1 cellular context compared by ENCODE assay signal in the genomic region with DNA sequence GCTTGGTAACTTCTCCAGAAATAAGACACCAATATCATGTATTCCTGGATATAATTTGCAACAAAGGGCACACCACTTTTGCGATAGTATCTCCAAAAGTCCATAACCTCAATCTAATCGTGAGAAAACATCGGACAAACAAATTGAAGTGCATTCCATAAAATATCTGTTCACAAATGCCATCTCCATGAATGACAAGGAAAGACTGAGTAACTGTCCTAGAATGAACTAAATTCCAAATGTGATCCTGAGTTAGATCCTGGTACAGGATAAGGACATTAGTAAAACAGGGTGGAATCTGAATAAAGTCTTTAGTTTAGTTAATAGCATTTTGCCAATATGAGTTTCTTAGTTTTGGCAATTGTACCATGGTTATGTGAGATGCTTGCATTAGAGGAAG.
TF ChIP-seq lines count a peak whose summit lies in the region.

No MANE protein-coding gene starts in this region.

TF ChIP-seq in SK-N-SH, 30 proteins besides CTCF, POLR2A, EP300 and RAD21 (continued from another document):
- TF ChIP-seq, protein P1, sequence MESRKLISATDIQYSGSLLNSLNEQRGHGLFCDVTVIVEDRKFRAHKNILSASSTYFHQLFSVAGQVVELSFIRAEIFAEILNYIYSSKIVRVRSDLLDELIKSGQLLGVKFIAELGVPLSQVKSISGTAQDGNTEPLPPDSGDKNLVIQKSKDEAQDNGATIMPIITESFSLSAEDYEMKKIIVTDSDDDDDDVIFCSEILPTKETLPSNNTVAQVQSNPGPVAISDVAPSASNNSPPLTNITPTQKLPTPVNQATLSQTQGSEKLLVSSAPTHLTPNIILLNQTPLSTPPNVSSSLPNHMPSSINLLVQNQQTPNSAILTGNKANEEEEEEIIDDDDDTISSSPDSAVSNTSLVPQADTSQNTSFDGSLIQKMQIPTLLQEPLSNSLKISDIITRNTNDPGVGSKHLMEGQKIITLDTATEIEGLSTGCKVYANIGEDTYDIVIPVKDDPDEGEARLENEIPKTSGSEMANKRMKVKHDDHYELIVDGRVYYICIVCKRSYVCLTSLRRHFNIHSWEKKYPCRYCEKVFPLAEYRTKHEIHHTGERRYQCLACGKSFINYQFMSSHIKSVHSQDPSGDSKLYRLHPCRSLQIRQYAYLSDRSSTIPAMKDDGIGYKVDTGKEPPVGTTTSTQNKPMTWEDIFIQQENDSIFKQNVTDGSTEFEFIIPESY (IDR thresholded peaks at IDR 0.05; ENCODE audit: borderline replicate concordance, low read depth) = peak; percentile 84
- TF ChIP-seq RCOR1 (IDR thresholded peaks at IDR 0.05; ENCODE audit: low read length) = no peak
- TF ChIP-seq ELF1 (IDR thresholded peaks at IDR 0.05) = no peak
- peak; percentile 98 for TF ChIP-seq JUND (IDR thresholded peaks at IDR 0.05)
- TF ChIP-seq, protein P2, sequence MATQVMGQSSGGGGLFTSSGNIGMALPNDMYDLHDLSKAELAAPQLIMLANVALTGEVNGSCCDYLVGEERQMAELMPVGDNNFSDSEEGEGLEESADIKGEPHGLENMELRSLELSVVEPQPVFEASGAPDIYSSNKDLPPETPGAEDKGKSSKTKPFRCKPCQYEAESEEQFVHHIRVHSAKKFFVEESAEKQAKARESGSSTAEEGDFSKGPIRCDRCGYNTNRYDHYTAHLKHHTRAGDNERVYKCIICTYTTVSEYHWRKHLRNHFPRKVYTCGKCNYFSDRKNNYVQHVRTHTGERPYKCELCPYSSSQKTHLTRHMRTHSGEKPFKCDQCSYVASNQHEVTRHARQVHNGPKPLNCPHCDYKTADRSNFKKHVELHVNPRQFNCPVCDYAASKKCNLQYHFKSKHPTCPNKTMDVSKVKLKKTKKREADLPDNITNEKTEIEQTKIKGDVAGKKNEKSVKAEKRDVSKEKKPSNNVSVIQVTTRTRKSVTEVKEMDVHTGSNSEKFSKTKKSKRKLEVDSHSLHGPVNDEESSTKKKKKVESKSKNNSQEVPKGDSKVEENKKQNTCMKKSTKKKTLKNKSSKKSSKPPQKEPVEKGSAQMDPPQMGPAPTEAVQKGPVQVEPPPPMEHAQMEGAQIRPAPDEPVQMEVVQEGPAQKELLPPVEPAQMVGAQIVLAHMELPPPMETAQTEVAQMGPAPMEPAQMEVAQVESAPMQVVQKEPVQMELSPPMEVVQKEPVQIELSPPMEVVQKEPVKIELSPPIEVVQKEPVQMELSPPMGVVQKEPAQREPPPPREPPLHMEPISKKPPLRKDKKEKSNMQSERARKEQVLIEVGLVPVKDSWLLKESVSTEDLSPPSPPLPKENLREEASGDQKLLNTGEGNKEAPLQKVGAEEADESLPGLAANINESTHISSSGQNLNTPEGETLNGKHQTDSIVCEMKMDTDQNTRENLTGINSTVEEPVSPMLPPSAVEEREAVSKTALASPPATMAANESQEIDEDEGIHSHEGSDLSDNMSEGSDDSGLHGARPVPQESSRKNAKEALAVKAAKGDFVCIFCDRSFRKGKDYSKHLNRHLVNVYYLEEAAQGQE (IDR thresholded peaks at IDR 0.05; ENCODE audit: low read depth, low read length) = no peak
- TF ChIP-seq, protein P3, sequence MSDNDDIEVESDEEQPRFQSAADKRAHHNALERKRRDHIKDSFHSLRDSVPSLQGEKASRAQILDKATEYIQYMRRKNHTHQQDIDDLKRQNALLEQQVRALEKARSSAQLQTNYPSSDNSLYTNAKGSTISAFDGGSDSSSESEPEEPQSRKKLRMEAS (IDR thresholded peaks at IDR 0.05; ENCODE audit: low read depth) = peak; percentile 73
- TF ChIP-seq, protein P4, sequence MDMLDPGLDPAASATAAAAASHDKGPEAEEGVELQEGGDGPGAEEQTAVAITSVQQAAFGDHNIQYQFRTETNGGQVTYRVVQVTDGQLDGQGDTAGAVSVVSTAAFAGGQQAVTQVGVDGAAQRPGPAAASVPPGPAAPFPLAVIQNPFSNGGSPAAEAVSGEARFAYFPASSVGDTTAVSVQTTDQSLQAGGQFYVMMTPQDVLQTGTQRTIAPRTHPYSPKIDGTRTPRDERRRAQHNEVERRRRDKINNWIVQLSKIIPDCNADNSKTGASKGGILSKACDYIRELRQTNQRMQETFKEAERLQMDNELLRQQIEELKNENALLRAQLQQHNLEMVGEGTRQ (IDR thresholded peaks at IDR 0.05; ENCODE audit: borderline replicate concordance, low read depth, low read length) = no peak
- peak; percentile 84 for TF ChIP-seq MEF2A (IDR thresholded peaks at IDR 0.05; ENCODE audit: borderline replicate concordance, low read depth)
- peak; percentile 98 for TF ChIP-seq TCF12 (IDR thresholded peaks at IDR 0.05)
- peak; percentile 99 for TF ChIP-seq TEAD4 (IDR thresholded peaks at IDR 0.05; ENCODE audit: borderline replicate concordance, insufficient read depth)
- peak; percentile 83; the same call in 1 of the 2 replicates for TF ChIP-seq POLR2AphosphoS5 (IDR thresholded peaks at IDR 0.05; ENCODE audit: low read depth, low read length)
- no peak for TF ChIP-seq SIN3A (IDR thresholded peaks at IDR 0.05; ENCODE audit: borderline replicate concordance, low read depth, low read length)
- TF ChIP-seq EZH2phosphoT487 (IDR thresholded peaks at IDR 0.05; ENCODE audit: borderline replicate concordance, low read depth) = no peak
- TF ChIP-seq NFIC (IDR thresholded peaks at IDR 0.05; ENCODE audit: borderline replicate concordance) = peak; percentile 94
- TF ChIP-seq RXRA (IDR thresholded peaks at IDR 0.05; ENCODE audit: borderline replicate concordance, low read depth) = peak; percentile 99
- no peak for TF ChIP-seq FOXJ3 (CRISPR knock-in tag; IDR thresholded peaks at IDR 0.05)
